ENCODE assay signal across 8 cellular contexts in genomic region chr11:74592063-74592440, GRCh38. TPM values are rescaled to one million over a fixed set of nuclear protein-coding genes. Genes with fewer than 3 reads are reported as not detected.
DNase-seq lines count a peak whose midpoint lies in the region; ATAC-seq and TF ChIP-seq lines count a peak whose summit lies in the region.

No MANE protein-coding gene starts in this region.

- DNase-seq in HAP-1 (ENCODE audit: low spot score in 2 of 2) (no peak), kidney epithelial cell (ENCODE audit: low read depth) (no peak), thoracic aorta (ENCODE audit: low spot score) (no peak), GM19238 (ENCODE audit: insufficient read length, low spot score) (no peak)
- DNase-seq in NK-92 treated with Interleukin-12 subunit alpha and Interleukin-12 subunit beta, amount 100 ng/mL, for 24 hours (lab: John Stamatoyannopoulos, UW): no peak

- H3K9me3 ChIP-seq in HAP-1 (no peaks in the 10 kb centered on the region), thoracic aorta (no peaks in the 10 kb centered on the region)

- peak overlapping the region; percentile 86 for H3K27ac ChIP-seq in 22Rv1
- peak overlapping the region; percentile 52 for H3K27ac ChIP-seq in angular gyrus (ENCODE audit: low read depth, low read length)
- peak overlapping the region; percentile 51 to 63 for H3K27ac ChIP-seq in thoracic aorta

- H3K4me3 ChIP-seq in HAP-1: peak overlapping the region; percentile 93
- peak overlapping the region; percentile 100 for H3K4me3 ChIP-seq in kidney epithelial cell (ENCODE audit: low read depth, low read length)
- H3K4me3 ChIP-seq in thoracic aorta: peak overlapping the region; percentile 85

- in situ Hi-C loops in HAP-1 (cut with MboI; ENCODE audit: low sequenced_read_pairs): no loop called here

- H3K27me3 ChIP-seq in HAP-1 (ENCODE audit: low read depth) (no peaks in the 10 kb centered on the region), kidney epithelial cell (ENCODE audit: control insufficient read depth, insufficient read depth, low read length) (no peaks in the 10 kb centered on the region), thoracic aorta (replicated peaks; ENCODE audit: insufficient read depth) (no peaks in the 10 kb centered on the region)

- H3K4me1 ChIP-seq in HAP-1 (peaks cover 12% of the 10 kb centered on the region), thoracic aorta (ENCODE audit: control insufficient read depth in 1 of 2, low read depth in 2 of 2) (peaks cover 0 to 22% of the 10 kb centered on the region in 2 donors)

- H3K36me3 ChIP-seq in HAP-1 (replicated peaks): peaks cover 23% of the 10 kb centered on the region
- no peaks in the 10 kb centered on the region for H3K36me3 ChIP-seq in kidney epithelial cell (ENCODE audit: control insufficient read depth, insufficient read depth, low read length)
- no peaks in the 10 kb centered on the region for H3K36me3 ChIP-seq in thoracic aorta

- ATAC-seq in thoracic aorta (ENCODE audit: insufficient number of reproducible peaks, low FRiP score, low read depth) (no peak), GM21515 (IDR thresholded peaks at IDR 0.05; ENCODE audit: unreplicated experiment) (no peak)

- no peak for TF ChIP-seq CTCF in 22Rv1 (IDR thresholded peaks at IDR 0.05)
- no peak for TF ChIP-seq CTCF in kidney epithelial cell (IDR thresholded peaks at IDR 0.05; ENCODE audit: insufficient read depth, low read length, poor library complexity, severe bottlenecking)
- no peak for TF ChIP-seq CTCF in thoracic aorta (IDR thresholded peaks at IDR 0.05)

RNA-seq across cellular contexts. Expression of gene POLD3, which starts 0.3 kb away (rescaled TPM):
- total RNA-seq in kidney epithelial cell: 10.1 and 11.9 TPM in 2 replicates
- 10 to 100 TPM in 1 of 2 donors, 1 to 10 TPM in 1; 5.6 to 14.5 TPM for total RNA-seq in thoracic aorta
